Comparison of ENCODE assay signal across 12 cellular contexts in the genomic region with DNA sequence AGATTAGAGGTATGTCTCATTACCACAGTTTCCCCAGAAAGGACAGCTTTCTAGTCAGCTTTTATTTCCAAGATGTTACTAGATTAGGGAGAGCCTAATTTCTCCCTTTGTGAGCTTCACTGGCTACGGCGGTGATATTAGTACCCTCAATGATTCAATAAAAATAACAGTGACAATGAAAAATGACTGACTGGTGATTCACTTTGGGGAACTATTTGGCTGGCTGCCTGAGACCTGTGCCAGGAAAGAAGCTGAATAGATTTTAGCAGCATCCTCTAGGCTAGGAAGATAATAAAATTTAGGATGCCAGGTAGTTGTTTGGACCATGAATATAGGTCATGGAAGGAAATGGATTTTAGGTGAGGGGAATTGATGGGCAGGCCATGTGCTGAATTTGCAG.
DNase-seq lines count a peak whose midpoint lies in the region; ATAC-seq and TF ChIP-seq lines count a peak whose summit lies in the region.
"Had no signal": no experiment of that assay in that cellular context is flagged by ENCODE, and none has a peak within 500 bp of the region (broad histone marks: within the 10 kb centered on the region; RNA-seq: fewer than 3 reads in every experiment).

No MANE protein-coding gene starts in this region.

- no peaks in the 10 kb centered on the region for H3K36me3 ChIP-seq in adrenal gland (replicated peaks in 1 of 2)

- intact Hi-C loops in adrenal gland (cut with DNase I) = no loop called here

- no peak overlapping the region for H3K4me3 ChIP-seq in adrenal gland
- H3K4me3 ChIP-seq: GM12878 had no signal

- H3K4me1 ChIP-seq in adrenal gland (replicated peaks in 1 of 2) = peaks cover 9 to 11% of the 10 kb centered on the region in 2 donors

- H3K27me3 ChIP-seq in adrenal gland = no peaks in the 10 kb centered on the region

- DNase-seq in Caki2 (ENCODE audit: low read depth) (peak; percentile 77), LHCN-M2 (ENCODE audit: low read depth) (peak; percentile 76), adrenal gland (peak; percentile 76 to 92 (median 84)), glomerular visceral epithelial cell (ENCODE audit: extremely low spot score) (peak; percentile 80), dedifferentiated amniotic fluid mesenchymal stem cell (ENCODE audit: extremely low spot score) (no peak), left lobe of liver (ENCODE audit: low spot score) (no peak), NCI-H82 (lab: John Stamatoyannopoulos, UW) (no peak)
- DNase-seq: activated CD8-positive, alpha-beta memory T cell treated with anti-CD3 and anti-CD28 coated beads, Interleukin-2, amount 50 U/mL, for 48 hours; CD8-positive, alpha-beta memory T cell; MV-4-11 had no signal

- TF ChIP-seq POLR2A in adrenal gland (IDR thresholded peaks at IDR 0.05) = peak in 1 of 2 donors; percentile 22

- 29 to 39% (median 33%) methylated on average over 2 of the region's 2 CpGs for WGBS in adrenal gland, 4 donors

- in situ Hi-C loops in Caki2 (cut with HindIII; ENCODE audit: low pct_unique_long_range_greater_than_20kb, low sequenced_read_pairs) = no loop called here

- no peak for TF ChIP-seq CTCF in adrenal gland (IDR thresholded peaks at IDR 0.05)

- no peaks in the 10 kb centered on the region for H3K9me3 ChIP-seq in adrenal gland (replicated peaks in 1 of 3)

- peak overlapping the region in 1 of 5 donors; percentile 24 for H3K27ac ChIP-seq in adrenal gland

- ATAC-seq in HG03354 (IDR thresholded peaks at IDR 0.05; ENCODE audit: poor library complexity, severe bottlenecking, unreplicated experiment) (no peak), left lobe of liver (no peak)

Comparison
In these comparisons a context has a peak if more than half of its experiments do, and no peak if none do; other contexts are left out.
1. DNase-seq: peak in Caki2 (single experiment), LHCN-M2 (single experiment), adrenal gland (7 of 7) and glomerular visceral epithelial cell (single experiment); none in dedifferentiated amniotic fluid mesenchymal stem cell (single experiment), left lobe of liver (single experiment) and NCI-H82 (single experiment).